Comparison of ENCODE assay signal across 7 cellular contexts in genomic region chr17:66190738-66191606, GRCh38. TPM values are rescaled to one million over a fixed set of nuclear protein-coding genes. Genes with fewer than 3 reads are reported as not detected.
DNase-seq lines count a peak whose midpoint lies in the region; ATAC-seq and TF ChIP-seq lines count a peak whose summit lies in the region.

No MANE protein-coding gene starts in this region.

- H3K27me3 ChIP-seq in H7 (ENCODE audit: control insufficient read depth, insufficient read depth, low read length) (no peaks in the 10 kb centered on the region), esophagus (ENCODE audit: control insufficient read depth in 1 of 2, insufficient read depth in 2 of 2, low read length in 2 of 2) (no peaks in the 10 kb centered on the region)

- peak overlapping the region; percentile 23 to 77 for H3K27ac ChIP-seq in esophagus (ENCODE audit: low read depth in 2 of 2, low read length in 1 of 2)

- peaks cover 0 to 4% of the 10 kb centered on the region in 2 donors for H3K4me1 ChIP-seq in esophagus (ENCODE audit: control insufficient read depth in 2 of 2, insufficient read depth in 2 of 2, low read length in 1 of 2)

- ATAC-seq in natural killer cell: no peak
- no peak for ATAC-seq in GM19351 (IDR thresholded peaks at IDR 0.05; ENCODE audit: unreplicated experiment)

- H3K27ac Mint-ChIP-seq in natural killer cell: peak overlapping the region in 1 of 2 donors; percentile 92

- H3K4me3 Mint-ChIP-seq in natural killer cell: peak overlapping the region; percentile 78

- peaks cover 6 to 11% of the 10 kb centered on the region in 2 donors for H3K4me1 Mint-ChIP-seq in natural killer cell

- WGBS in esophagus, 2 donors: 18 to 21% methylated on average over 18 of the region's 18 CpGs

- H3K4me3 ChIP-seq in H7 (ENCODE audit: insufficient read depth, low read depth, low read length) (peak overlapping the region; percentile 71), esophagus (ENCODE audit: low read depth in 1 of 2, low read length in 2 of 2) (peak overlapping the region; percentile 74 to 82)

- no peak for TF ChIP-seq CTCF in natural killer cell (IDR thresholded peaks at IDR 0.05)

- DNase-seq in H7 (no peak), RPMI8226 (peak; percentile 15), natural killer cell (no peak), germinal center (ENCODE audit: low spot score) (no peak), HuH-7.5 (ENCODE audit: low spot score) (no peak)

- no peaks in the 10 kb centered on the region for H3K27me3 Mint-ChIP-seq in natural killer cell (ENCODE audit: low read depth in 2 of 2)

- H3K9me3 ChIP-seq in esophagus (ENCODE audit: control insufficient read depth in 2 of 2, insufficient read depth in 1 of 2, low read depth in 1 of 2, low read length in 1 of 2): no peaks in the 10 kb centered on the region

- intact Hi-C loops in natural killer cell (cut with micrococcal nuclease): no loop called here

- no peaks in the 10 kb centered on the region for H3K36me3 Mint-ChIP-seq in natural killer cell

- H3K36me3 ChIP-seq in H7 (replicated peaks; ENCODE audit: control insufficient read depth, insufficient read depth, low read length) (no peaks in the 10 kb centered on the region), esophagus (ENCODE audit: control insufficient read depth in 2 of 2, insufficient read depth in 2 of 2, low read length in 1 of 2) (no peaks in the 10 kb centered on the region)

- no peaks in the 10 kb centered on the region for H3K9me3 Mint-ChIP-seq in natural killer cell

RNA-seq across cellular contexts. Expression of gene CEP112, which starts 1.0 kb away (rescaled TPM):
- 2.0 and 2.1 TPM in 2 replicates for total RNA-seq in H7 (2014; rRNA removed; shearing (Covaris generic))
- 1 to 10 TPM; 1.6 to 3.1 TPM for polyA plus RNA-seq in esophagus
- total RNA-seq in natural killer cell: 1 to 10 TPM in 1 of 3 donors, under 1 TPM in 2; 0.60 to 1.1 (median 0.85) TPM

RNA-seq across cellular contexts. Expression of gene APOH, which starts 38.2 kb away (rescaled TPM):
- total RNA-seq in H7 (2014; rRNA removed; shearing (Covaris generic)): not detected in 2 replicates
- polyA plus RNA-seq in esophagus: not detected
- total RNA-seq in natural killer cell: not detected
